In the genomic region with DNA sequence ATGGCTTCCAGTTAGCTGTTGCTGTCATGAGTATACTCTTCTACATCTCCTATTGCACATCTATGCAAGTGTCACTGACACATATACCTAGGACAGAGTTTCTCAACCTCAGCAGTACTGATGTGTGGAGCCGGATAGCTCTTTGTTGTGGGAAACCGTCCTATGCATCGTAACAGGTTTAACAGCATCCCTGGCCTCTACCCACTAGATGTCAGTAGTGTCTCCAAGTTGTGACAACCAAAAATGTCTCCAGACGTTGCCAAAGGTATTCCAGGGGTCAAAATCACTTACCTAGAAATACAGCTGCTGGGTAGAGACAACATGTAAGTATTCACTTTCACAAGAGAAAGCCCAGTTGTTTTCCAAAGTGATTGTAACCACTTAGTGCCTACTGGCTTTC, we compare ENCODE assay signal across 8 cellular contexts.
DNase-seq lines count a peak whose midpoint lies in the region; ATAC-seq and TF ChIP-seq lines count a peak whose summit lies in the region.

No MANE protein-coding gene starts in this region.

- H3K9me3 ChIP-seq in PC-3 (ENCODE audit: low read length), result no peaks in the 10 kb centered on the region
- no peaks in the 10 kb centered on the region for H3K9me3 ChIP-seq in transverse colon
- H3K9me3 ChIP-seq in gastrocnemius medialis, result no peaks in the 10 kb centered on the region

- TF ChIP-seq EP300 in transverse colon (IDR thresholded peaks at IDR 0.05; ENCODE audit: low read depth), result no peak

- peak; percentile 51 for ATAC-seq in HG02884 (IDR thresholded peaks at IDR 0.05; ENCODE audit: unreplicated experiment)
- ATAC-seq in PC-3, result peak; percentile 91
- ATAC-seq in stimulated activated naive CD8-positive, alpha-beta T cell treated with anti-CD3 and anti-CD28 coated beads, Interleukin-15, Interleukin-2, amounts not matched to agents 100 U/mL and 50 U/mL, for 24 hours, result no peak
- ATAC-seq in gastrocnemius medialis, result no peak

- H3F3A ChIP-seq in PC-3 (ENCODE audit: low read length, unreplicated experiment), result no peaks in the 10 kb centered on the region

- H2AFZ ChIP-seq in PC-3 (ENCODE audit: low read length), result no peak overlapping the region

- H3K36me3 ChIP-seq in PC-3 (ENCODE audit: low read depth, low read length) (no peaks in the 10 kb centered on the region), transverse colon (no peaks in the 10 kb centered on the region), gastrocnemius medialis (no peaks in the 10 kb centered on the region)

- in situ Hi-C loops in transverse colon (cut with MboI; ENCODE audit: low pct_ligation_motif_present in 1 of 4, low pct_unique_long_range_greater_than_20kb in 1 of 4, low sequenced_read_pairs in 3 of 4) (loop anchor here in 2 of 4 donors (25.0 kb wide), 1 partner anchor 838 kb away; no protein-coding TSS in a partner anchor), gastrocnemius medialis (cut with MboI; ENCODE audit: low sequenced_read_pairs in 4 of 4) (loop anchor here in 1 of 4 donors (25.0 kb wide), 1 partner anchor 838 kb away; no protein-coding TSS in a partner anchor)

- CTCF ChIA-PET in PC-3 (lab: Charles Lee), result interaction anchor here (0.6 to 1.0 kb wide), 6 partner anchors 278 to 776 kb away, joined by 3 to 13 read pairs (median 3); no protein-coding TSS in a partner anchor

- DNase-seq in AG08395 (ENCODE audit: low spot score) (peak; percentile 6), PC-3 (peak; percentile 81), glomerular visceral epithelial cell (ENCODE audit: extremely low spot score) (peak; percentile 32), transverse colon (no peak), cerebellum (ENCODE audit: low spot score) (no peak), gastrocnemius medialis (no peak)
- no peak for DNase-seq in stimulated activated naive CD8-positive, alpha-beta T cell treated with anti-CD3 and anti-CD28 coated beads, Interleukin-15, Interleukin-2, amounts not matched to agents 100 U/mL and 50 U/mL, for 24 hours

- H3K4me2 ChIP-seq in PC-3 (ENCODE audit: low read length), result no peak overlapping the region

- H3K27ac ChIP-seq in PC-3 (ENCODE audit: low read length) (no peak overlapping the region), transverse colon (no peak overlapping the region), gastrocnemius medialis (no peak overlapping the region)

- no peak overlapping the region for H3K4me3 ChIP-seq in PC-3 (ENCODE audit: low read length)
- no peak overlapping the region for H3K4me3 ChIP-seq in transverse colon
- no peak overlapping the region for H3K4me3 ChIP-seq in gastrocnemius medialis

- H3K4me1 ChIP-seq in PC-3 (ENCODE audit: insufficient read depth, low read length) (peaks cover 9% of the 10 kb centered on the region; the same call in 1 of the 2 replicates), transverse colon (no peaks in the 10 kb centered on the region), gastrocnemius medialis (no peaks in the 10 kb centered on the region)

- POLR2A ChIA-PET in PC-3 (lab: Charles Lee; ENCODE audit: unreplicated experiment), result interaction anchor here (0.5 kb wide), 1 partner anchor 784 kb away, joined by 4 read pairs; no protein-coding TSS in a partner anchor

- TF ChIP-seq CTCF in PC-3 (conservative IDR thresholded peaks at IDR 0.05; ENCODE audit: low read depth, low read length), result peak; percentile 85
- peak in 4 of 5 experiments; percentile 16 to 32 (median 28) for TF ChIP-seq CTCF in transverse colon (IDR thresholded peaks at IDR 0.05)
- TF ChIP-seq CTCF in gastrocnemius medialis (IDR thresholded peaks at IDR 0.05 in 4 of 5, conservative IDR thresholded peaks at IDR 0.05 in 1 of 5), result no peak

- H3K9me2 ChIP-seq in PC-3 (replicated peaks; ENCODE audit: low read length), result no peaks in the 10 kb centered on the region

- H3K27me3 ChIP-seq in PC-3 (ENCODE audit: low read length) (no peaks in the 10 kb centered on the region), transverse colon (no peaks in the 10 kb centered on the region), gastrocnemius medialis (no peaks in the 10 kb centered on the region)

- no peak for TF ChIP-seq POLR2A in transverse colon (IDR thresholded peaks at IDR 0.05)
- no peak for TF ChIP-seq POLR2A in gastrocnemius medialis (IDR thresholded peaks at IDR 0.05)

- no peaks in the 10 kb centered on the region for H4K20me1 ChIP-seq in PC-3 (ENCODE audit: low read length)

- no peaks in the 10 kb centered on the region for H3K79me2 ChIP-seq in PC-3 (ENCODE audit: low read length)

- WGBS in transverse colon (ENCODE audit: low coverage in 1 of 2), 2 donors, result 20% methylated on average over 4 of the region's 4 CpGs; no CpG with 5 or more reads in 1 of the 2 donors

- no TSS peak for BruUV-seq in PC-3 (replicated peaks; lab: Mats Ljungman, UMichigan)

- intact Hi-C loops in PC-3 (cut with micrococcal nuclease) (loop anchor here (1.0 to 10.0 kb wide), 4 partner anchors 298 to 1032 kb away; no protein-coding TSS in a partner anchor), transverse colon (cut with DNase I; ENCODE audit: low total_unique reads) (no loop called here), gastrocnemius medialis (cut with DNase I; ENCODE audit: low total_unique reads) (no loop called here)

- no peak overlapping the region for H3K9ac ChIP-seq in PC-3 (ENCODE audit: low read length)

Comparison
In these comparisons a context has a peak if more than half of its experiments do, and no peak if none do; other contexts are left out.
1. DNase-seq: peak in AG08395 (single experiment), PC-3 (single experiment) and glomerular visceral epithelial cell (single experiment); none in transverse colon (single experiment), cerebellum (single experiment), stimulated activated naive CD8-positive, alpha-beta T cell treated with anti-CD3 and anti-CD28 coated beads, Interleukin-15, Interleukin-2, amounts not matched to agents 100 U/mL and 50 U/mL, for 24 hours (single experiment) and gastrocnemius medialis (0 of 2).
2. ATAC-seq: peak in HG02884 (single experiment) and PC-3 (single experiment); none in stimulated activated naive CD8-positive, alpha-beta T cell treated with anti-CD3 and anti-CD28 coated beads, Interleukin-15, Interleukin-2, amounts not matched to agents 100 U/mL and 50 U/mL, for 24 hours (single experiment) and gastrocnemius medialis (0 of 2).
3. CTCF ChIP-seq: peak in PC-3 (single experiment) and transverse colon (4 of 5); none in gastrocnemius medialis (0 of 5).